Comparison of ENCODE assay signal across 14 cellular contexts in the genomic region with DNA sequence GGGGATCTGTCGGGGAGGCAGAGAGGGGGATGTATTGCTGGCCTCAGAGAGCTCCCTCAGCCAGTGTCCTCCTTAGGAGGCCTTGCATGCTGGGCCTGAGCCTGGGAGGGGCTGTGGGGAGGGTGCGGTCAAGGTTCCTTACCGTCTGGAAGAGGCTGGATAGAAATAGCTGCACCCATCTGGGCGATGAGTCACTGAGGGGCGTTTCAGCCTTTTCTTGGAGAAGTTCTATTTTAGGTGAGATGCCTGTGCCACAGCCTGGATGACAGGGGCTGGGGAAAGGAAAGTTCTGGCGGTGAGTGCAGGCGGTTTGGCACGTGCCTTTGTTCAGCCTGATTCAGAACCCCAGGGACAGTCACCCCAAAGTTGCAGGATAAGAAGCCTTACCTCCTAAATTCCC. TPM values are rescaled to one million over a fixed set of nuclear protein-coding genes. Genes with fewer than 3 reads are reported as not detected.
DNase-seq lines count a peak whose midpoint lies in the region; ATAC-seq, FAIRE-seq and TF ChIP-seq lines count a peak whose summit lies in the region.
"Had no signal": no experiment of that assay in that cellular context is flagged by ENCODE, and none has a peak within 500 bp of the region (broad histone marks: within the 10 kb centered on the region; RNA-seq: fewer than 3 reads in every experiment).

No MANE protein-coding gene starts in this region.

- H2BK15ac ChIP-seq in mesenchymal stem cell (ENCODE audit: low read depth, poor library complexity, severe bottlenecking), result no peak overlapping the region

- H3K27me3 ChIP-seq in K562 (ENCODE audit: control insufficient read depth in 2 of 2, insufficient read depth in 2 of 2, low read length in 2 of 2) (no peaks in the 10 kb centered on the region), mesenchymal stem cell (ENCODE audit: control insufficient read depth in 1 of 2, insufficient read depth in 1 of 2, low read length in 2 of 2) (peaks cover 5 to 49% of the 10 kb centered on the region in 2 experiments)
- H3K27me3 ChIP-seq: testis had no signal

- in situ Hi-C loops in Caki2 (cut with HindIII; ENCODE audit: low pct_unique_long_range_greater_than_20kb, low sequenced_read_pairs), result no loop called here
- in situ Hi-C loops in K562 (cut with MboI), result no loop called here

- no peaks in the 10 kb centered on the region for H4K20me1 ChIP-seq in K562 (replicated peaks; ENCODE audit: control insufficient read depth, insufficient read depth, low read length)

- no TSS peak for BruUV-seq in K562 (replicated peaks; lab: Mats Ljungman, UMichigan)

- no peak overlapping the region for H2AK5ac ChIP-seq in mesenchymal stem cell (ENCODE audit: low read length, severe bottlenecking)

- no peak overlapping the region for H3K27ac Mint-ChIP-seq in activated naive CD4-positive, alpha-beta T cell treated with anti-CD3 and anti-CD28 coated beads, Interleukin-2, amount 50 U/mL, for 72 hours

- no peak overlapping the region for H3K4ac ChIP-seq in mesenchymal stem cell (ENCODE audit: low read depth in 1 of 2, low read length in 2 of 2)

- no peak overlapping the region for H2BK5ac ChIP-seq in mesenchymal stem cell (ENCODE audit: low read depth, low read length, poor library complexity, severe bottlenecking)

- no peaks in the 10 kb centered on the region for H3K79me1 ChIP-seq in mesenchymal stem cell (replicated peaks; ENCODE audit: low read length, poor library complexity, severe bottlenecking)

- no peak overlapping the region for H3K14ac ChIP-seq in mesenchymal stem cell (ENCODE audit: low read length in 2 of 2)

- no peak overlapping the region for H2BK12ac ChIP-seq in mesenchymal stem cell (ENCODE audit: low read length in 2 of 2)

- intact Hi-C loops in K562 (cut with micrococcal nuclease), result no loop called here

- ATAC-seq in K562 (peak; percentile 99), HG02571 (IDR thresholded peaks at IDR 0.05; ENCODE audit: unreplicated experiment) (no peak)
- ATAC-seq in activated naive CD4-positive, alpha-beta T cell treated with anti-CD3 and anti-CD28 coated beads, Interleukin-2, amount 50 U/mL, for 72 hours, result no peak

- H3K36me3 ChIP-seq in K562 (ENCODE audit: control insufficient read depth, insufficient read depth, low read length) (no peaks in the 10 kb centered on the region), mesenchymal stem cell (ENCODE audit: control insufficient read depth in 1 of 2, insufficient read depth in 2 of 2, low read depth in 1 of 2, low read length in 2 of 2) (no peaks in the 10 kb centered on the region)

- H2AFZ ChIP-seq in K562 (ENCODE audit: low read depth, low read length) (peak overlapping the region; percentile 51), mesenchymal stem cell (ENCODE audit: low read depth, low read length) (no peak overlapping the region)

- no peak overlapping the region for H4K8ac ChIP-seq in mesenchymal stem cell (ENCODE audit: low read length)

- no peak for TF ChIP-seq EP300 in K562 (IDR thresholded peaks at IDR 0.05; ENCODE audit: low read length)

- no peaks in the 10 kb centered on the region for H3K9me3 ChIP-seq in K562 (replicated peaks; ENCODE audit: control insufficient read depth, insufficient read depth, low read depth, low read length)
- H3K9me3 ChIP-seq in mesenchymal stem cell (ENCODE audit: control insufficient read depth, low read length), result no peaks in the 10 kb centered on the region
- H3K9me3 ChIP-seq: testis had no signal

- H3K4me1 ChIP-seq in K562 (replicated peaks in 1 of 2; ENCODE audit: control insufficient read depth in 2 of 2, insufficient read depth in 2 of 2, low read length in 2 of 2) (peaks cover 13 to 22% of the 10 kb centered on the region in 2 experiments; a peak in 3 of 5 replicates), mesenchymal stem cell (ENCODE audit: control insufficient read depth, insufficient read depth, low read depth, low read length) (peaks cover 16% of the 10 kb centered on the region)
- H3K4me1 ChIP-seq: testis had no signal

- peak; percentile 96 for FAIRE-seq in K562 (lab: Jason Lieb, UNC)
- FAIRE-seq: TTC549 had no signal

- WGBS in K562 (ENCODE audit: insufficient coverage, low coverage, missing lambda C conversion rate), result 0% methylated on average over 6 of the region's 8 CpGs
- 59% methylated on average over 8 of the region's 8 CpGs for WGBS in mesenchymal stem cell

- DNase-seq in Caki2 (ENCODE audit: low read depth) (peak; percentile 15), M059J (ENCODE audit: low read depth) (peak; percentile 78), K562 (ENCODE audit: extremely low read depth in 1 of 4, low spot score in 3 of 4) (peak; percentile 76 to 91 (median 79)), mesenchymal stem cell (peak; percentile 33), NCI-H2107 (lab: John Stamatoyannopoulos, UW) (no peak)
- no peak for DNase-seq in activated effector memory CD4-positive, alpha-beta T cell treated with anti-CD3 and anti-CD28 coated beads, Interleukin-2, amount 50 U/mL, for 16 hours
- DNase-seq in activated naive CD4-positive, alpha-beta T cell treated with anti-CD3 and anti-CD28 coated beads, Interleukin-2, amount 50 U/mL, for 72 hours (ENCODE audit: low spot score in 2 of 2), result no peak
- DNase-seq: effector CD8-positive, alpha-beta T cell; NCI-H69; stimulated activated CD4-positive, alpha-beta T cell treated with anti-CD3 and anti-CD28 coated beads, Interleukin-4, amount 100 ng/mL, for 1 hour; testis had no signal

- no peaks in the 10 kb centered on the region for H3K9me3 Mint-ChIP-seq in activated naive CD4-positive, alpha-beta T cell treated with anti-CD3 and anti-CD28 coated beads, Interleukin-2, amount 50 U/mL, for 72 hours

- no peak for TF ChIP-seq CTCF in K562 (IDR thresholded peaks at IDR 0.05 in 2 of 3, conservative IDR thresholded peaks at IDR 0.05 in 1 of 3; ENCODE audit: insufficient read depth in 2 of 3, low read depth in 1 of 3, low read length in 3 of 3)

- H3K4me3 ChIP-seq in K562 (no peak overlapping the region), mesenchymal stem cell (ENCODE audit: insufficient read depth in 1 of 2, low read depth in 1 of 2, low read length in 2 of 2) (no peak overlapping the region)
- H3K4me3 ChIP-seq: testis had no signal

- no peak for TF ChIP-seq POLR2A in K562 (conservative IDR thresholded peaks at IDR 0.05)

- H3K18ac ChIP-seq in mesenchymal stem cell (ENCODE audit: low read depth in 1 of 2, low read length in 2 of 2), result no peak overlapping the region

- H3K9ac ChIP-seq in K562 (ENCODE audit: insufficient read depth in 1 of 2, low read depth in 2 of 2, low read length in 2 of 2) (peak overlapping the region in 1 of 2 experiments; percentile 64; a peak in 1 of 4 replicates), mesenchymal stem cell (ENCODE audit: low read length) (no peak overlapping the region)
- H3K9ac ChIP-seq: KMS-11 had no signal

- CTCF ChIA-PET in K562 (lab: Yijun Ruan, JAX; ENCODE audit: low intra/inter-chr PET ratio), result no interaction called here

- POLR2A ChIA-PET in K562 (lab: Yijun Ruan, JAX), result interaction anchor here (0.7 kb wide), 2 partner anchors 10 to 133 kb away, joined by 3 to 4 read pairs; no protein-coding TSS in a partner anchor

- no peaks in the 10 kb centered on the region for H3K79me2 ChIP-seq in K562 (ENCODE audit: control insufficient read depth, insufficient read depth, low read length)

- peak overlapping the region; percentile 36; the same call in 1 of the 3 replicates for H3K27ac ChIP-seq in K562 (ENCODE audit: extremely low read depth, low read depth, low read length)
- H3K27ac ChIP-seq in mesenchymal stem cell (ENCODE audit: low read length, poor library complexity, severe bottlenecking), result no peak overlapping the region
- H3K27ac ChIP-seq: KMS-11, testis had no signal

- no peak for TF ChIP-seq RAD21 in K562 (CRISPR knock-in tag; conservative IDR thresholded peaks at IDR 0.05 in 1 of 2, IDR thresholded peaks at IDR 0.05 in 1 of 2)

- no peak overlapping the region for H3K23ac ChIP-seq in mesenchymal stem cell (ENCODE audit: low read length in 2 of 2)

- H3K9me1 ChIP-seq in K562 (ENCODE audit: control insufficient read depth, insufficient read depth, low read length), result no peaks in the 10 kb centered on the region

- H3K36me3 Mint-ChIP-seq in activated naive CD4-positive, alpha-beta T cell treated with anti-CD3 and anti-CD28 coated beads, Interleukin-2, amount 50 U/mL, for 72 hours, result no peaks in the 10 kb centered on the region

- H4K91ac ChIP-seq in mesenchymal stem cell (ENCODE audit: low read length), result no peak overlapping the region

- H2BK120ac ChIP-seq in mesenchymal stem cell (ENCODE audit: low read depth, low read length), result no peak overlapping the region

- peak overlapping the region; percentile 62 for H3K4me2 ChIP-seq in K562 (ENCODE audit: insufficient read depth, low read length)
- H3K4me2 ChIP-seq in mesenchymal stem cell (ENCODE audit: low read length, poor library complexity, severe bottlenecking), result no peak overlapping the region
- H3K4me2 ChIP-seq: KMS-11 had no signal

RNA-seq across cellular contexts. Expression of a gene that starts 35.7 kb away (rescaled TPM):
- total RNA-seq in Caki2 (2014; rRNA removed; shearing (Covaris generic); ENCODE audit: low replicate concordance), result 122 and 164 TPM in 2 replicates
- total RNA-seq in M059J (2014; rRNA removed; shearing (Covaris generic)), result 60.4 and 88.6 TPM in 2 replicates
- total RNA-seq in K562 (2011; cell fraction: chromatin; rRNA removed; ENCODE audit: low replicate concordance), result 167 and 504 TPM in 2 replicates
- 286 and 325 TPM in 2 replicates for total RNA-seq in K562 (2011; cell fraction: nucleolus; rRNA removed)
- total RNA-seq in K562 (2011; cell fraction: nucleoplasm; rRNA removed), result 167 and 176 TPM in 2 replicates
- 142 and 162 TPM in 2 replicates for total RNA-seq in K562 (2014; rRNA removed)
- total RNA-seq in K562 (2014; rRNA removed; fragmentation: Illumina TruSeq; extraction: Trizol), result 74.1 and 104 TPM in 2 replicates
- 126 and 127 TPM in 2 replicates for total RNA-seq in K562 (2015; rRNA removed; fragmentation: Illumina TruSeq; extraction: Trizol)
- 174 and 177 TPM in 2 replicates for total RNA-seq in K562 (2021)
- 116 and 117 TPM in 2 replicates for polyA plus RNA-seq in K562 (2011; rRNA removed)
- 143 and 217 TPM in 2 replicates for polyA plus RNA-seq in K562 (2011; cell fraction: cytosol; rRNA removed)
- polyA plus RNA-seq in K562 (2011; cell fraction: nucleus; rRNA removed), result 281 and 331 TPM in 2 replicates
- polyA plus RNA-seq in K562 (2012), result 148 and 159 TPM in 2 replicates
- 120 and 130 TPM in 2 replicates for polyA plus RNA-seq in K562 (2014; fragmentation: Illumina TruSeq; extraction: Trizol)
- polyA plus RNA-seq in K562 (2014; fragmentation: Nextera tagmentation; extraction: Ambion mirVana), result 10 to 100 TPM; 70.9 to 72.6 TPM
- 111 and 122 TPM in 2 replicates for polyA plus RNA-seq in K562 (2014; rRNA removed)
- polyA minus RNA-seq in K562 (2011; rRNA and poly(A)+ RNA removed), result 104 and 133 TPM in 2 replicates
- 123 and 130 TPM in 2 replicates for polyA minus RNA-seq in K562 (2011; cell fraction: cytosol; rRNA and poly(A)+ RNA removed)
- 142 and 151 TPM in 2 replicates for polyA minus RNA-seq in K562 (2011; cell fraction: nucleus; rRNA and poly(A)+ RNA removed)
- 46.0 TPM for polyA plus RNA-seq in mesenchymal stem cell (2013, experiment 1 of 2)
- 44.5 TPM for polyA plus RNA-seq in mesenchymal stem cell (2013, experiment 2 of 2)
- total RNA-seq in activated naive CD4-positive, alpha-beta T cell treated with anti-CD3 and anti-CD28 coated beads, Interleukin-2, amount 50 U/mL, for 72 hours, result 100 to 1,000 TPM; 137 to 164 TPM

RNA-seq across cellular contexts. Expression of a gene that starts 50.8 kb away (rescaled TPM):
- 1.7 TPM in 2 replicates for total RNA-seq in Caki2 (2014; rRNA removed; shearing (Covaris generic); ENCODE audit: low replicate concordance)
- total RNA-seq in M059J (2014; rRNA removed; shearing (Covaris generic)), result 0.59 TPM in 1 of 2 replicates, not detected in the other
- 3.9 and 10.8 TPM in 2 replicates for total RNA-seq in K562 (2011; cell fraction: chromatin; rRNA removed; ENCODE audit: low replicate concordance)
- 8.2 and 12.5 TPM in 2 replicates for total RNA-seq in K562 (2011; cell fraction: nucleolus; rRNA removed)
- 5.0 and 5.1 TPM in 2 replicates for total RNA-seq in K562 (2011; cell fraction: nucleoplasm; rRNA removed)
- total RNA-seq in K562 (2014; rRNA removed), result 0.23 and 0.57 TPM in 2 replicates
- total RNA-seq in K562 (2014; rRNA removed; fragmentation: Illumina TruSeq; extraction: Trizol), result 0.51 TPM in 1 of 2 replicates, not detected in the other
- total RNA-seq in K562 (2015; rRNA removed; fragmentation: Illumina TruSeq; extraction: Trizol), result 0.26 and 0.40 TPM in 2 replicates
- 1.2 and 1.4 TPM in 2 replicates for total RNA-seq in K562 (2021)
- 1.3 and 4.3 TPM in 2 replicates for polyA plus RNA-seq in K562 (2011; rRNA removed)
- polyA plus RNA-seq in K562 (2011; cell fraction: cytosol; rRNA removed), result 0.94 and 1.4 TPM in 2 replicates
- 35.5 and 64.0 TPM in 2 replicates for polyA plus RNA-seq in K562 (2011; cell fraction: nucleus; rRNA removed)
- 3.4 and 6.1 TPM in 2 replicates for polyA plus RNA-seq in K562 (2012)
- 0.30 and 1.1 TPM in 2 replicates for polyA plus RNA-seq in K562 (2014; fragmentation: Illumina TruSeq; extraction: Trizol)
- under 1 TPM; 0.08 to 0.10 TPM for polyA plus RNA-seq in K562 (2014; fragmentation: Nextera tagmentation; extraction: Ambion mirVana)
- 1.8 and 5.0 TPM in 2 replicates for polyA plus RNA-seq in K562 (2014; rRNA removed)
- 0.56 and 1.1 TPM in 2 replicates for polyA minus RNA-seq in K562 (2011; rRNA and poly(A)+ RNA removed)
- 1.0 and 1.2 TPM in 2 replicates for polyA minus RNA-seq in K562 (2011; cell fraction: cytosol; rRNA and poly(A)+ RNA removed)
- polyA minus RNA-seq in K562 (2011; cell fraction: nucleus; rRNA and poly(A)+ RNA removed), result 3.1 and 6.1 TPM in 2 replicates
- 7.8 TPM for polyA plus RNA-seq in mesenchymal stem cell (2013, experiment 1 of 2)
- polyA plus RNA-seq in mesenchymal stem cell (2013, experiment 2 of 2), result 7.5 TPM
- 10 to 100 TPM; 11.8 to 15.9 TPM for total RNA-seq in activated naive CD4-positive, alpha-beta T cell treated with anti-CD3 and anti-CD28 coated beads, Interleukin-2, amount 50 U/mL, for 72 hours

RNA-seq across cellular contexts. Expression of a gene that starts 50.9 kb away (rescaled TPM):
- 14.3 and 14.6 TPM in 2 replicates for total RNA-seq in Caki2 (2014; rRNA removed; shearing (Covaris generic); ENCODE audit: low replicate concordance)
- total RNA-seq in M059J (2014; rRNA removed; shearing (Covaris generic)), result 6.9 and 13.7 TPM in 2 replicates
- total RNA-seq in K562 (2011; cell fraction: chromatin; rRNA removed; ENCODE audit: low replicate concordance), result 60.1 and 195 TPM in 2 replicates
- 128 and 136 TPM in 2 replicates for total RNA-seq in K562 (2011; cell fraction: nucleolus; rRNA removed)
- 70.7 and 81.4 TPM in 2 replicates for total RNA-seq in K562 (2011; cell fraction: nucleoplasm; rRNA removed)
- total RNA-seq in K562 (2014; rRNA removed), result 15.0 and 24.2 TPM in 2 replicates
- total RNA-seq in K562 (2014; rRNA removed; fragmentation: Illumina TruSeq; extraction: Trizol), result 12.5 and 17.5 TPM in 2 replicates
- total RNA-seq in K562 (2015; rRNA removed; fragmentation: Illumina TruSeq; extraction: Trizol), result 14.4 and 15.6 TPM in 2 replicates
- total RNA-seq in K562 (2021), result 44.6 and 53.1 TPM in 2 replicates
- 30.4 and 48.7 TPM in 2 replicates for polyA plus RNA-seq in K562 (2011; rRNA removed)
- polyA plus RNA-seq in K562 (2011; cell fraction: cytosol; rRNA removed), result 44.7 and 74.3 TPM in 2 replicates
- polyA plus RNA-seq in K562 (2011; cell fraction: nucleus; rRNA removed), result 195 and 281 TPM in 2 replicates
- polyA plus RNA-seq in K562 (2012), result 22.8 and 35.5 TPM in 2 replicates
- polyA plus RNA-seq in K562 (2014; fragmentation: Illumina TruSeq; extraction: Trizol), result 28.8 and 29.6 TPM in 2 replicates
- polyA plus RNA-seq in K562 (2014; fragmentation: Nextera tagmentation; extraction: Ambion mirVana), result 1 to 10 TPM; 8.7 to 8.8 TPM
- polyA plus RNA-seq in K562 (2014; rRNA removed), result 34.2 and 35.0 TPM in 2 replicates
- polyA minus RNA-seq in K562 (2011; rRNA and poly(A)+ RNA removed), result 22.1 and 29.0 TPM in 2 replicates
- 28.9 and 31.4 TPM in 2 replicates for polyA minus RNA-seq in K562 (2011; cell fraction: cytosol; rRNA and poly(A)+ RNA removed)
- 45.0 and 58.2 TPM in 2 replicates for polyA minus RNA-seq in K562 (2011; cell fraction: nucleus; rRNA and poly(A)+ RNA removed)
- 24.4 TPM for polyA plus RNA-seq in mesenchymal stem cell (2013, experiment 1 of 2)
- polyA plus RNA-seq in mesenchymal stem cell (2013, experiment 2 of 2), result 22.4 TPM
- 10 to 100 TPM; 25.5 to 34.0 TPM for total RNA-seq in activated naive CD4-positive, alpha-beta T cell treated with anti-CD3 and anti-CD28 coated beads, Interleukin-2, amount 50 U/mL, for 72 hours

Comparison
In these comparisons a context has a peak if more than half of its experiments do, and no peak if none do; other contexts are left out.
1. DNase-seq: peak in Caki2 (single experiment), M059J (single experiment), K562 (4 of 4) and mesenchymal stem cell (single experiment); none in activated effector memory CD4-positive, alpha-beta T cell treated with anti-CD3 and anti-CD28 coated beads, Interleukin-2, amount 50 U/mL, for 16 hours (single experiment), NCI-H2107 (single experiment) and activated naive CD4-positive, alpha-beta T cell treated with anti-CD3 and anti-CD28 coated beads, Interleukin-2, amount 50 U/mL, for 72 hours (0 of 2).